In genomic region chr17:8304181-8304910, GRCh38 we compare ENCODE assay signal across 32 cellular contexts. TPM values are rescaled to one million over a fixed set of nuclear protein-coding genes. Genes with fewer than 3 reads are reported as not detected.
A peak's percentile ranks its signal among the peaks of the same experiment; 100 is the strongest.
DNase-seq lines count a peak whose midpoint lies in the region; ATAC-seq, FAIRE-seq and TF ChIP-seq lines count a peak whose summit lies in the region.
"Had no signal": no experiment of that assay in that cellular context is flagged by ENCODE, and none has a peak within 500 bp of the region (broad histone marks: within the 10 kb centered on the region; RNA-seq: fewer than 3 reads in every experiment).

No MANE protein-coding gene starts in this region.

- intact Hi-C loops in HCT116 (cut with micrococcal nuclease) = loop anchor here (5.0 kb wide), 1 partner anchor 242 kb away; no protein-coding TSS in a partner anchor
- intact Hi-C loops in activated naive CD4-positive, alpha-beta T cell treated with anti-CD3 and anti-CD28 coated beads for 36 hours (cut with micrococcal nuclease) = loop anchor here (5.0 kb wide), 2 partner anchors 212 to 227 kb away; no protein-coding TSS in a partner anchor

- no peak for DNase-seq in HCT116 (ENCODE audit: low read depth, low spot score)
- DNase-seq in NCI-H146 treated with DMSO at 0.1 percent for 48 hours (lab: John Stamatoyannopoulos, UW; ENCODE audit: unreplicated experiment) = peak; percentile 17
- peak; percentile 23 for DNase-seq in amniotic epithelial cell (ENCODE audit: low read depth)
- DNase-seq in neuronal stem cell (ENCODE audit: low spot score) = no peak
- no peak for DNase-seq in activated naive CD4-positive, alpha-beta T cell treated with anti-CD3 and anti-CD28 coated beads for 36 hours
- DNase-seq in frontal cortex (ENCODE audit: low spot score in 2 of 2) = no peak
- no peak for DNase-seq in NCI-H1417 (lab: John Stamatoyannopoulos, UW)
- DNase-seq: activated CD4-positive, alpha-beta T cell treated with anti-CD3 and anti-CD28 coated beads for 36 hours; activated CD8-positive, alpha-beta T cell treated with anti-CD3 and anti-CD28 coated beads for 36 hours; activated effector memory CD4-positive, alpha-beta T cell treated with Interleukin-2 at 50 U/mL for 16 hours; activated naive CD8-positive, alpha-beta T cell treated with anti-CD3 and anti-CD28 coated beads for 36 hours; C1 segment of cervical spinal cord; effector memory CD4-positive, alpha-beta T cell; erythroblast; immature natural killer cell; left cardiac atrium; MV-4-11; NCI-H1694 treated with DMSO at 0.1 percent for 48 hours; NCI-H446 treated with DMSO at 0.1 percent for 48 hours; NCI-H774; ovary; stimulated activated CD4-positive, alpha-beta T cell treated with anti-CD3 and anti-CD28 coated beads, Interleukin-15, amount 100 ng/mL, for 24 hours; T-helper 2 cell had no signal

- no peaks in the 10 kb centered on the region for H3K9me3 Mint-ChIP-seq in activated naive CD4-positive, alpha-beta T cell treated with anti-CD3 and anti-CD28 coated beads for 36 hours
- H3K9me3 Mint-ChIP-seq: activated CD8-positive, alpha-beta T cell treated with anti-CD3 and anti-CD28 coated beads for 36 hours; activated naive CD8-positive, alpha-beta T cell treated with anti-CD3 and anti-CD28 coated beads for 36 hours; immature natural killer cell; nephron; stimulated activated effector memory CD8-positive, alpha-beta T cell treated with anti-CD3 and anti-CD28 coated beads, Interleukin-12 subunit alpha, Interleukin-12 subunit beta, amount 100 ng/mL, for 72 hours; type B pancreatic cell had no signal

- TF ChIP-seq RAD21 in HCT116 (IDR thresholded peaks at IDR 0.05; ENCODE audit: low read depth) = no peak

- H2BK12ac ChIP-seq in neuronal stem cell (ENCODE audit: low read length) = no peak overlapping the region

- CTCF ChIA-PET in HCT116 (lab: Charles Lee) = interaction anchor here (1.9 kb wide), 1 partner anchor 9 kb away, joined by 6 read pairs; the partner anchor contains the start of gene SLC25A35
- CTCF ChIA-PET in activated naive CD4-positive, alpha-beta T cell treated with anti-CD3 and anti-CD28 coated beads for 36 hours (lab: Charles Lee) = interaction anchor here (0.6 to 1.5 kb wide), 7 partner anchors 23 to 522 kb away, joined by 3 to 6 read pairs (median 3); partner anchors contain the start of gene PFAS

- no peaks in the 10 kb centered on the region for H3K79me2 ChIP-seq in HCT116 (ENCODE audit: insufficient read depth, low read length)

- H3K27ac ChIP-seq in HCT116 (ENCODE audit: low read depth, low read length) (no peak overlapping the region), neuronal stem cell (replicated peaks; ENCODE audit: low read length) (no peak overlapping the region)
- H3K27ac ChIP-seq: ascending aorta, cardiac muscle cell, coronary artery, ovary had no signal

- H2BK15ac ChIP-seq in neuronal stem cell (ENCODE audit: low read length) = no peak overlapping the region

- H2BK5ac ChIP-seq in neuronal stem cell (ENCODE audit: low read length) = no peak overlapping the region

- no peak for FAIRE-seq in frontal cortex (lab: Jason Lieb, UNC)
- FAIRE-seq: G401.6 had no signal

- RAD21 ChIA-PET in HCT116 (lab: Charles Lee; ENCODE audit: low non-redundant PET in 1 of 2, low total read pairs in 2 of 2, uncharacterized antibody in 2 of 2, unreplicated experiment in 2 of 2) = no interaction called here

- H2BK120ac ChIP-seq in neuronal stem cell (ENCODE audit: low read depth, low read length) = no peak overlapping the region

- WGBS in neuronal stem cell (ENCODE audit: extremely low coverage in 2 of 2, insufficient read length in 2 of 2, insufficient replicate concordance in 1 of 2), 2 donors = no CpG with 5 or more reads among the region's 12 CpGs

- no peaks in the 10 kb centered on the region for H3K9me3 ChIP-seq in HCT116 (ENCODE audit: control insufficient read depth in 1 of 2, insufficient read depth in 1 of 2, low read depth in 1 of 2, low read length in 2 of 2)
- H3K9me3 ChIP-seq in neuronal stem cell (replicated peaks in 1 of 2; ENCODE audit: control insufficient read depth in 2 of 2, insufficient read depth in 1 of 2, low read depth in 1 of 2, low read length in 2 of 2) = no peaks in the 10 kb centered on the region
- H3K9me3 ChIP-seq: ascending aorta, ovary had no signal

- TF ChIP-seq POLR2A in HCT116 (IDR thresholded peaks at IDR 0.05; ENCODE audit: borderline replicate concordance, extremely low read depth, insufficient read depth, insufficient read length) = no peak

- H3K27me3 ChIP-seq in HCT116 (ENCODE audit: insufficient read depth, low read length) (no peaks in the 10 kb centered on the region), neuronal stem cell (ENCODE audit: control insufficient read depth in 3 of 3, insufficient read depth in 3 of 3, low read depth in 1 of 3, low read length in 3 of 3) (no peaks in the 10 kb centered on the region)
- H3K27me3 ChIP-seq: ascending aorta, cardiac muscle cell, ovary had no signal

- no peaks in the 10 kb centered on the region for H4K20me1 ChIP-seq in HCT116 (ENCODE audit: insufficient read depth)

- H3K9me2 ChIP-seq in HCT116 (ENCODE audit: insufficient read depth) = no peaks in the 10 kb centered on the region

- no peak overlapping the region for H4K91ac ChIP-seq in neuronal stem cell (ENCODE audit: low read depth, low read length, poor library complexity)

- ATAC-seq in HCT116 = peak; percentile 38; the same call in 1 of the 2 replicates
- ATAC-seq: activated CD4-positive, alpha-beta T cell treated with anti-CD3 and anti-CD28 coated beads for 36 hours; activated CD8-positive, alpha-beta T cell treated with anti-CD3 and anti-CD28 coated beads for 36 hours; left cardiac atrium; stimulated activated effector memory CD8-positive, alpha-beta T cell treated with anti-CD3 and anti-CD28 coated beads, Interleukin-12 subunit alpha, Interleukin-12 subunit beta, amount 100 ng/mL, for 72 hours had no signal

- H3K79me1 ChIP-seq in neuronal stem cell (ENCODE audit: low read depth, low read length) = no peaks in the 10 kb centered on the region

- POLR2A ChIA-PET in HCT116 (lab: Charles Lee) = interaction anchor here (0.6 to 1.7 kb wide), 3 partner anchors 9 to 182 kb away, joined by 3 to 6 read pairs (median 4); partner anchors contain the start of gene SLC25A35

- no peak overlapping the region for H3K18ac ChIP-seq in neuronal stem cell (ENCODE audit: low read length)

- no peak overlapping the region for H4K8ac ChIP-seq in neuronal stem cell (ENCODE audit: low read depth, low read length)

- no peak overlapping the region for H3K23ac ChIP-seq in neuronal stem cell (ENCODE audit: low read depth, low read length, poor library complexity)

- H3K14ac ChIP-seq in neuronal stem cell (ENCODE audit: low read length) = no peak overlapping the region

- peaks cover 4% of the 10 kb centered on the region for H3K4me1 Mint-ChIP-seq in activated naive CD4-positive, alpha-beta T cell treated with anti-CD3 and anti-CD28 coated beads for 36 hours (ENCODE audit: low read depth)
- H3K4me1 Mint-ChIP-seq: activated naive CD8-positive, alpha-beta T cell treated with anti-CD3 and anti-CD28 coated beads for 36 hours; nephron had no signal

- H3K4me1 ChIP-seq in HCT116 (ENCODE audit: control insufficient read depth in 1 of 2, insufficient read depth in 2 of 2, low read length in 2 of 2) (peaks cover 0 to 18% of the 10 kb centered on the region in 2 experiments; a peak in 2 of 4 replicates), neuronal stem cell (ENCODE audit: control insufficient read depth in 2 of 2, insufficient read depth in 1 of 2, low read depth in 1 of 2, low read length in 2 of 2) (no peaks in the 10 kb centered on the region)
- H3K4me1 ChIP-seq: ascending aorta had no signal

- H3K4me3 ChIP-seq in HCT116 (replicated peaks in 1 of 2; ENCODE audit: low read depth in 1 of 2, low read length in 2 of 2) = no peak overlapping the region
- no peak overlapping the region for H3K4me3 ChIP-seq in neuronal stem cell (ENCODE audit: low read length in 2 of 2)
- H3K4me3 ChIP-seq: ascending aorta, cardiac muscle cell, coronary artery, ovary had no signal

- no peak overlapping the region for H3K27ac Mint-ChIP-seq in activated naive CD4-positive, alpha-beta T cell treated with anti-CD3 and anti-CD28 coated beads for 36 hours
- H3K27ac Mint-ChIP-seq: activated CD4-positive, alpha-beta T cell treated with anti-CD3 and anti-CD28 coated beads for 36 hours; activated CD8-positive, alpha-beta T cell treated with anti-CD3 and anti-CD28 coated beads for 36 hours; activated naive CD8-positive, alpha-beta T cell treated with anti-CD3 and anti-CD28 coated beads for 36 hours; nephron; stimulated activated effector memory CD8-positive, alpha-beta T cell treated with anti-CD3 and anti-CD28 coated beads, Interleukin-12 subunit alpha, Interleukin-12 subunit beta, amount 100 ng/mL, for 72 hours; type B pancreatic cell had no signal

- H3K4me3 Mint-ChIP-seq in activated naive CD4-positive, alpha-beta T cell treated with anti-CD3 and anti-CD28 coated beads for 36 hours = no peak overlapping the region
- H3K4me3 Mint-ChIP-seq: activated CD4-positive, alpha-beta T cell treated with anti-CD3 and anti-CD28 coated beads for 36 hours; activated CD8-positive, alpha-beta T cell treated with anti-CD3 and anti-CD28 coated beads for 36 hours; activated naive CD8-positive, alpha-beta T cell treated with anti-CD3 and anti-CD28 coated beads for 36 hours; immature natural killer cell; nephron; stimulated activated effector memory CD8-positive, alpha-beta T cell treated with anti-CD3 and anti-CD28 coated beads, Interleukin-12 subunit alpha, Interleukin-12 subunit beta, amount 100 ng/mL, for 72 hours; type B pancreatic cell had no signal

- no peak overlapping the region for H3K9ac ChIP-seq in HCT116 (ENCODE audit: low read length)
- H3K9ac ChIP-seq in neuronal stem cell (ENCODE audit: low read depth, low read length, poor library complexity) = no peak overlapping the region

- no peak overlapping the region for H3K4ac ChIP-seq in neuronal stem cell (ENCODE audit: low read length)

- H3K27me3 Mint-ChIP-seq in activated naive CD4-positive, alpha-beta T cell treated with anti-CD3 and anti-CD28 coated beads for 36 hours (ENCODE audit: low read depth) = no peaks in the 10 kb centered on the region
- H3K27me3 Mint-ChIP-seq: activated CD4-positive, alpha-beta T cell treated with anti-CD3 and anti-CD28 coated beads for 36 hours; activated CD8-positive, alpha-beta T cell treated with anti-CD3 and anti-CD28 coated beads for 36 hours; activated naive CD8-positive, alpha-beta T cell treated with anti-CD3 and anti-CD28 coated beads for 36 hours; type B pancreatic cell had no signal

- no peaks in the 10 kb centered on the region for H3K36me3 Mint-ChIP-seq in activated naive CD4-positive, alpha-beta T cell treated with anti-CD3 and anti-CD28 coated beads for 36 hours (ENCODE audit: low read depth)
- H3K36me3 Mint-ChIP-seq: activated naive CD8-positive, alpha-beta T cell treated with anti-CD3 and anti-CD28 coated beads for 36 hours; immature natural killer cell; stimulated activated effector memory CD8-positive, alpha-beta T cell treated with anti-CD3 and anti-CD28 coated beads, Interleukin-12 subunit alpha, Interleukin-12 subunit beta, amount 100 ng/mL, for 72 hours; type B pancreatic cell had no signal

- BruUV-seq in HCT116 (replicated peaks; lab: Mats Ljungman, UMichigan) = no TSS peak

- H2AFZ ChIP-seq in HCT116 (ENCODE audit: low read depth, low read length, poor library complexity, severe bottlenecking) (no peak overlapping the region), neuronal stem cell (ENCODE audit: low read length) (peak overlapping the region; percentile 60)

- TF ChIP-seq CTCF in HCT116 (IDR thresholded peaks at IDR 0.05 in 2 of 3, conservative IDR thresholded peaks at IDR 0.05 in 1 of 3; ENCODE audit: borderline replicate concordance in 1 of 3, insufficient read depth in 1 of 3, low read depth in 2 of 3, low read length in 2 of 3) = no peak

- no peak overlapping the region for H3K4me2 ChIP-seq in HCT116 (ENCODE audit: low read length)
- no peak overlapping the region for H3K4me2 ChIP-seq in neuronal stem cell (ENCODE audit: insufficient read depth, low read length, poor library complexity, severe bottlenecking)

- H3K36me3 ChIP-seq in HCT116 (ENCODE audit: control insufficient read depth in 1 of 2, insufficient read depth in 2 of 2, low read length in 2 of 2) (no peaks in the 10 kb centered on the region), neuronal stem cell (replicated peaks in 1 of 2; ENCODE audit: control insufficient read depth in 2 of 2, insufficient read depth in 2 of 2, low read length in 2 of 2) (no peaks in the 10 kb centered on the region)
- H3K36me3 ChIP-seq: ascending aorta, cardiac muscle cell, ovary had no signal

- H2AK5ac ChIP-seq in neuronal stem cell (ENCODE audit: low read depth, low read length) = no peak overlapping the region

RNA-seq across cellular contexts. Expression of gene ARHGEF15, which starts 5.7 kb away (rescaled TPM):
- not detected for total RNA-seq in HCT116 (2021; ENCODE audit: unreplicated experiment)
- not detected in 2 replicates for polyA plus RNA-seq in HCT116 (2012)
- polyA plus RNA-seq in neuronal stem cell (2013, experiment 1 of 2) = 0.11 TPM
- polyA plus RNA-seq in neuronal stem cell (2013, experiment 2 of 2) = 0.11 TPM
- not detected for total RNA-seq in activated naive CD4-positive, alpha-beta T cell treated with anti-CD3 and anti-CD28 coated beads for 36 hours
- 0.41 TPM for total RNA-seq in frontal cortex
- total RNA-seq: activated CD4-positive, alpha-beta T cell treated with anti-CD3 and anti-CD28 coated beads for 36 hours; activated CD8-positive, alpha-beta T cell treated with anti-CD3 and anti-CD28 coated beads for 36 hours; activated naive CD8-positive, alpha-beta T cell treated with anti-CD3 and anti-CD28 coated beads for 36 hours had no signal
- polyA plus RNA-seq: immature natural killer cell had no signal

RNA-seq across cellular contexts. Expression of gene SLC25A35, which starts 9.1 kb away (rescaled TPM):
- 4.7 TPM for total RNA-seq in HCT116 (2021; ENCODE audit: unreplicated experiment)
- polyA plus RNA-seq in HCT116 (2012) = 3.2 and 5.1 TPM in 2 replicates
- 1.6 TPM for polyA plus RNA-seq in neuronal stem cell (2013, experiment 1 of 2)
- 2.2 TPM for polyA plus RNA-seq in neuronal stem cell (2013, experiment 2 of 2)
- 1 to 10 TPM; 2.3 to 3.2 TPM for total RNA-seq in activated naive CD4-positive, alpha-beta T cell treated with anti-CD3 and anti-CD28 coated beads for 36 hours
- 1.2 TPM for total RNA-seq in frontal cortex

RNA-seq across cellular contexts. Expression of gene RANGRF, which starts 15.9 kb away (rescaled TPM):
- total RNA-seq in HCT116 (2021; ENCODE audit: unreplicated experiment) = 33.2 TPM
- 41.0 and 55.0 TPM in 2 replicates for polyA plus RNA-seq in HCT116 (2012)
- 66.9 TPM for polyA plus RNA-seq in neuronal stem cell (2013, experiment 1 of 2)
- polyA plus RNA-seq in neuronal stem cell (2013, experiment 2 of 2) = 66.2 TPM
- 10 to 100 TPM; 36.9 to 39.1 TPM for total RNA-seq in activated naive CD4-positive, alpha-beta T cell treated with anti-CD3 and anti-CD28 coated beads for 36 hours
- 6.1 TPM for total RNA-seq in frontal cortex

RNA-seq across cellular contexts. Expression of gene ODF4, which starts 35.3 kb away (rescaled TPM):
- not detected for total RNA-seq in HCT116 (2021; ENCODE audit: unreplicated experiment)
- polyA plus RNA-seq in HCT116 (2012) = not detected in 2 replicates
- not detected for polyA plus RNA-seq in neuronal stem cell (2013, experiment 1 of 2)
- not detected for polyA plus RNA-seq in neuronal stem cell (2013, experiment 2 of 2)
- not detected for total RNA-seq in activated naive CD4-positive, alpha-beta T cell treated with anti-CD3 and anti-CD28 coated beads for 36 hours
- total RNA-seq in frontal cortex = not detected
- total RNA-seq: activated CD4-positive, alpha-beta T cell treated with anti-CD3 and anti-CD28 coated beads for 36 hours; activated CD8-positive, alpha-beta T cell treated with anti-CD3 and anti-CD28 coated beads for 36 hours; activated naive CD8-positive, alpha-beta T cell treated with anti-CD3 and anti-CD28 coated beads for 36 hours; ascending aorta; cardiac muscle cell; left cardiac atrium; lung microvascular endothelial cell; ovary; subcutaneous adipose tissue had no signal
- polyA plus RNA-seq: cardiac muscle cell, immature natural killer cell, ovary had no signal

RNA-seq across cellular contexts. Expression of gene PFAS, which starts 55.3 kb away (rescaled TPM):
- 80.6 TPM for total RNA-seq in HCT116 (2021; ENCODE audit: unreplicated experiment)
- polyA plus RNA-seq in HCT116 (2012) = 21.2 and 22.3 TPM in 2 replicates
- 19.9 TPM for polyA plus RNA-seq in neuronal stem cell (2013, experiment 1 of 2)
- polyA plus RNA-seq in neuronal stem cell (2013, experiment 2 of 2) = 17.2 TPM
- total RNA-seq in activated naive CD4-positive, alpha-beta T cell treated with anti-CD3 and anti-CD28 coated beads for 36 hours = 100 to 1,000 TPM; 106 to 110 TPM
- total RNA-seq in frontal cortex = 22.8 TPM

Comparison
In these comparisons a context has a peak if more than half of its experiments do, and no peak if none do; other contexts are left out.
1. DNase-seq: peak in NCI-H146 treated with DMSO at 0.1 percent for 48 hours (single experiment) and amniotic epithelial cell (single experiment); none in HCT116 (single experiment), neuronal stem cell (single experiment), activated naive CD4-positive, alpha-beta T cell treated with anti-CD3 and anti-CD28 coated beads for 36 hours (single experiment), frontal cortex (0 of 2) and NCI-H1417 (0 of 3).